Comparison of ENCODE assay signal across 25 cellular contexts in the genomic region with DNA sequence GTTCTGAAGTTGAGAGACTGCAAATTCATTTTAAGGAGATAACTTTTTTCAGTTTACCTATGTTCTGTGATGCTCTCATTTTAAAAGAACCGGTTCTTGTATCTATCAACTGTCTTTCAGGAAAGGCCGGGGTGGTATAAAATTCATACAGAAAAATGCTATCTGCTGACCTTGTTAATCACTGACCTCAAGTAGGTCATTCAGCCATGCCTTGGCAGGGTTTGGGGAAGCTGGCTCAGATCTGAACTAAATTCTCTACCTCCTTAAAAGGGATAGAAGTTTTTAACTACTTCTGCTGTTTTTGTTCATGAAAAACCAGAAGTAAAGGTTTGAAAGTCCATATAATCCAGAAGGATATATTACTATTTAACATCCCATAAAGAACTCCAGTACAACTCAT. TPM values are rescaled to one million over a fixed set of nuclear protein-coding genes. Genes with fewer than 3 reads are reported as not detected.
DNase-seq lines count a peak whose midpoint lies in the region; ATAC-seq and TF ChIP-seq lines count a peak whose summit lies in the region.
"Had no signal": no experiment of that assay in that cellular context is flagged by ENCODE, and none has a peak within 500 bp of the region (broad histone marks: within the 10 kb centered on the region; RNA-seq: fewer than 3 reads in every experiment).

No MANE protein-coding gene starts in this region.

- intact Hi-C loops in adrenal gland (cut with DNase I): no loop called here
- intact Hi-C loops in left lung (cut with DNase I): no loop called here
- intact Hi-C loops in ascending aorta (cut with DNase I): no loop called here

- 19 to 32% (median 27%) methylated on average over 2 of the region's 2 CpGs for WGBS in adrenal gland, 4 donors

- TF ChIP-seq CTCF in adrenal gland (IDR thresholded peaks at IDR 0.05) (no peak), left lung (IDR thresholded peaks at IDR 0.05) (no peak), ascending aorta (IDR thresholded peaks at IDR 0.05) (no peak)

- H3K9me3 ChIP-seq in adrenal gland (replicated peaks in 1 of 3) (no peaks in the 10 kb centered on the region), left lung (no peaks in the 10 kb centered on the region), ascending aorta (no peaks in the 10 kb centered on the region)
- H3K9me3 ChIP-seq: MG63 had no signal

- DNase-seq in SIG-M5 treated with dmso at 0.1 percent for 504 hours (lab: John Stamatoyannopoulos, UW; ENCODE audit: unreplicated experiment): peak; percentile 18
- no peak for DNase-seq in SIG-M5 (lab: John Stamatoyannopoulos, UW)
- DNase-seq in adrenal gland: peak in 6 of 7 donors; percentile 44 to 73 (median 59)
- DNase-seq in left lung: no peak
- no peak for DNase-seq in foreskin melanocyte
- DNase-seq in ascending aorta (ENCODE audit: low spot score in 2 of 2): no peak
- no peak for DNase-seq in HuH-7.5 (ENCODE audit: low spot score)
- DNase-seq: 8988T; CD4-positive, CD25-positive, alpha-beta regulatory T cell; COR-L47; DMS 273 treated with DMSO at 0.1 percent for 48 hours; GF-D8; H9; Kasumi-1; MG63; NCI-H1048; NCI-H1436; NCI-H2029; NCI-H2171; NCI-H69; SHP77 had no signal

- H3K36me3 ChIP-seq in adrenal gland (replicated peaks in 1 of 2) (no peaks in the 10 kb centered on the region), left lung (no peaks in the 10 kb centered on the region), ascending aorta (no peaks in the 10 kb centered on the region)
- H3K36me3 ChIP-seq: MG63 had no signal

- peaks cover 17 to 40% of the 10 kb centered on the region in 2 donors for H3K4me1 ChIP-seq in adrenal gland (replicated peaks in 1 of 2)
- peaks cover 6 to 12% of the 10 kb centered on the region in 2 donors for H3K4me1 ChIP-seq in left lung
- H3K4me1 ChIP-seq in ascending aorta: no peaks in the 10 kb centered on the region

- no peak overlapping the region for H3K4me3 ChIP-seq in adrenal gland
- no peak overlapping the region for H3K4me3 ChIP-seq in left lung
- no peak overlapping the region for H3K4me3 ChIP-seq in ascending aorta
- H3K4me3 ChIP-seq: MG63 had no signal

- H3K27me3 ChIP-seq in adrenal gland (no peaks in the 10 kb centered on the region), left lung (no peaks in the 10 kb centered on the region), ascending aorta (no peaks in the 10 kb centered on the region)
- H3K27me3 ChIP-seq: MG63 had no signal

- H3K27ac ChIP-seq in adrenal gland: peak overlapping the region in 3 of 5 donors; percentile 20 to 45 (median 22)
- H3K27ac ChIP-seq in left lung: no peak overlapping the region
- H3K27ac ChIP-seq in ascending aorta: no peak overlapping the region
- H3K27ac ChIP-seq: HL-60 had no signal

- no peak for TF ChIP-seq POLR2A in adrenal gland (IDR thresholded peaks at IDR 0.05)

- ATAC-seq in left lung: peak; percentile 45
- ATAC-seq in GM19023 (IDR thresholded peaks at IDR 0.05; ENCODE audit: unreplicated experiment): no peak

RNA-seq across cellular contexts. Expression of gene MYRFL, which starts 10.0 kb away (rescaled TPM):
- under 1 TPM; 0.07 to 0.42 (median 0.27) TPM for total RNA-seq in adrenal gland
- under 1 TPM; 0.27 to 0.97 (median 0.91) TPM for polyA plus RNA-seq in adrenal gland
- total RNA-seq in left lung: under 1 TPM; 0.17 to 0.58 TPM
- total RNA-seq in ascending aorta: not detected
- total RNA-seq: B cell; CD4-positive, CD25-positive, alpha-beta regulatory T cell; RPMI7951 had no signal
- polyA plus RNA-seq: CD4-positive, CD25-positive, alpha-beta regulatory T cell had no signal

Comparison
In these comparisons a context has a peak if more than half of its experiments do, and no peak if none do; other contexts are left out.
1. DNase-seq: peak in SIG-M5 treated with dmso at 0.1 percent for 504 hours (single experiment) and adrenal gland (6 of 7); none in SIG-M5 (single experiment), left lung (0 of 2), foreskin melanocyte (single experiment), ascending aorta (0 of 2) and HuH-7.5 (single experiment).
2. H3K27ac ChIP-seq: peak in adrenal gland (3 of 5); none in left lung (0 of 2) and ascending aorta (0 of 2).